ENCODE assay signal across 1 cellular context in the genomic region with DNA sequence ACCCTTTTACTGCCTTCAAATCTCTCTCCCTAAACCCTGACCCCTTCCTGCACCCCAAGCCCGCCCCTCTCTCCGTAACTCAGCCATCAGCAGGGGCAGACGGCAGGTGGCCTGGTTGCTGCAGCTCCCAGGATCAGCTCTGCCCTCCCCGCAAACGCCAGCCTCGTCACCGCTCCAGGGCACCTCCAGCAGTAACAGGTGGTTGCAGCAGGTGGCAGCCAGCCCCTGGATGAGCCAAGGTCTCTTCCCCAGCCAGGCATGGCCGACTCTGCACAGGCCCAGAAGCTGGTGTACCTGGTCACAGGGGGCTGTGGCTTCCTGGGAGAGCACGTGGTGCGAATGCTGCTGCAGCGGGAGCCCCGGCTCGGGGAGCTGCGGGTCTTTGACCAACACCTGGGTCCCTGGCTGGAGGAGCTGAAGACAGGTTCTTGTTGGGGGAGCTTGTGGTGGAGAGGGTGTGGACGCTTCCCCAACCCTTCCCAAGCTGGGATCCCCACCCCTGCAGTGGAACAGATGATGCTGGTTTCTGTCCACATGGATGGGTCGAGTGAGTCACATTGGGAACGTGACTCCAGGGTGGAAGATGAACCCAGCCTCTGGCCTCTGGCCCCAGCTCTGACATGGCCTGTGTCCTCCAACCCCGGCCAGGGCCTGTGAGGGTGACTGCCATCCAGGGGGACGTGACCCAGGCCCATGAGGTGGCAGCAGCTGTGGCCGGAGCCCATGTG.
TF ChIP-seq lines count a peak whose summit lies in the region.

No MANE protein-coding gene starts in this region.

TF ChIP-seq in K562, 482 proteins besides CTCF, POLR2A, EP300 and RAD21 (continued from another document and continues in another):
- TF ChIP-seq, protein P1, sequence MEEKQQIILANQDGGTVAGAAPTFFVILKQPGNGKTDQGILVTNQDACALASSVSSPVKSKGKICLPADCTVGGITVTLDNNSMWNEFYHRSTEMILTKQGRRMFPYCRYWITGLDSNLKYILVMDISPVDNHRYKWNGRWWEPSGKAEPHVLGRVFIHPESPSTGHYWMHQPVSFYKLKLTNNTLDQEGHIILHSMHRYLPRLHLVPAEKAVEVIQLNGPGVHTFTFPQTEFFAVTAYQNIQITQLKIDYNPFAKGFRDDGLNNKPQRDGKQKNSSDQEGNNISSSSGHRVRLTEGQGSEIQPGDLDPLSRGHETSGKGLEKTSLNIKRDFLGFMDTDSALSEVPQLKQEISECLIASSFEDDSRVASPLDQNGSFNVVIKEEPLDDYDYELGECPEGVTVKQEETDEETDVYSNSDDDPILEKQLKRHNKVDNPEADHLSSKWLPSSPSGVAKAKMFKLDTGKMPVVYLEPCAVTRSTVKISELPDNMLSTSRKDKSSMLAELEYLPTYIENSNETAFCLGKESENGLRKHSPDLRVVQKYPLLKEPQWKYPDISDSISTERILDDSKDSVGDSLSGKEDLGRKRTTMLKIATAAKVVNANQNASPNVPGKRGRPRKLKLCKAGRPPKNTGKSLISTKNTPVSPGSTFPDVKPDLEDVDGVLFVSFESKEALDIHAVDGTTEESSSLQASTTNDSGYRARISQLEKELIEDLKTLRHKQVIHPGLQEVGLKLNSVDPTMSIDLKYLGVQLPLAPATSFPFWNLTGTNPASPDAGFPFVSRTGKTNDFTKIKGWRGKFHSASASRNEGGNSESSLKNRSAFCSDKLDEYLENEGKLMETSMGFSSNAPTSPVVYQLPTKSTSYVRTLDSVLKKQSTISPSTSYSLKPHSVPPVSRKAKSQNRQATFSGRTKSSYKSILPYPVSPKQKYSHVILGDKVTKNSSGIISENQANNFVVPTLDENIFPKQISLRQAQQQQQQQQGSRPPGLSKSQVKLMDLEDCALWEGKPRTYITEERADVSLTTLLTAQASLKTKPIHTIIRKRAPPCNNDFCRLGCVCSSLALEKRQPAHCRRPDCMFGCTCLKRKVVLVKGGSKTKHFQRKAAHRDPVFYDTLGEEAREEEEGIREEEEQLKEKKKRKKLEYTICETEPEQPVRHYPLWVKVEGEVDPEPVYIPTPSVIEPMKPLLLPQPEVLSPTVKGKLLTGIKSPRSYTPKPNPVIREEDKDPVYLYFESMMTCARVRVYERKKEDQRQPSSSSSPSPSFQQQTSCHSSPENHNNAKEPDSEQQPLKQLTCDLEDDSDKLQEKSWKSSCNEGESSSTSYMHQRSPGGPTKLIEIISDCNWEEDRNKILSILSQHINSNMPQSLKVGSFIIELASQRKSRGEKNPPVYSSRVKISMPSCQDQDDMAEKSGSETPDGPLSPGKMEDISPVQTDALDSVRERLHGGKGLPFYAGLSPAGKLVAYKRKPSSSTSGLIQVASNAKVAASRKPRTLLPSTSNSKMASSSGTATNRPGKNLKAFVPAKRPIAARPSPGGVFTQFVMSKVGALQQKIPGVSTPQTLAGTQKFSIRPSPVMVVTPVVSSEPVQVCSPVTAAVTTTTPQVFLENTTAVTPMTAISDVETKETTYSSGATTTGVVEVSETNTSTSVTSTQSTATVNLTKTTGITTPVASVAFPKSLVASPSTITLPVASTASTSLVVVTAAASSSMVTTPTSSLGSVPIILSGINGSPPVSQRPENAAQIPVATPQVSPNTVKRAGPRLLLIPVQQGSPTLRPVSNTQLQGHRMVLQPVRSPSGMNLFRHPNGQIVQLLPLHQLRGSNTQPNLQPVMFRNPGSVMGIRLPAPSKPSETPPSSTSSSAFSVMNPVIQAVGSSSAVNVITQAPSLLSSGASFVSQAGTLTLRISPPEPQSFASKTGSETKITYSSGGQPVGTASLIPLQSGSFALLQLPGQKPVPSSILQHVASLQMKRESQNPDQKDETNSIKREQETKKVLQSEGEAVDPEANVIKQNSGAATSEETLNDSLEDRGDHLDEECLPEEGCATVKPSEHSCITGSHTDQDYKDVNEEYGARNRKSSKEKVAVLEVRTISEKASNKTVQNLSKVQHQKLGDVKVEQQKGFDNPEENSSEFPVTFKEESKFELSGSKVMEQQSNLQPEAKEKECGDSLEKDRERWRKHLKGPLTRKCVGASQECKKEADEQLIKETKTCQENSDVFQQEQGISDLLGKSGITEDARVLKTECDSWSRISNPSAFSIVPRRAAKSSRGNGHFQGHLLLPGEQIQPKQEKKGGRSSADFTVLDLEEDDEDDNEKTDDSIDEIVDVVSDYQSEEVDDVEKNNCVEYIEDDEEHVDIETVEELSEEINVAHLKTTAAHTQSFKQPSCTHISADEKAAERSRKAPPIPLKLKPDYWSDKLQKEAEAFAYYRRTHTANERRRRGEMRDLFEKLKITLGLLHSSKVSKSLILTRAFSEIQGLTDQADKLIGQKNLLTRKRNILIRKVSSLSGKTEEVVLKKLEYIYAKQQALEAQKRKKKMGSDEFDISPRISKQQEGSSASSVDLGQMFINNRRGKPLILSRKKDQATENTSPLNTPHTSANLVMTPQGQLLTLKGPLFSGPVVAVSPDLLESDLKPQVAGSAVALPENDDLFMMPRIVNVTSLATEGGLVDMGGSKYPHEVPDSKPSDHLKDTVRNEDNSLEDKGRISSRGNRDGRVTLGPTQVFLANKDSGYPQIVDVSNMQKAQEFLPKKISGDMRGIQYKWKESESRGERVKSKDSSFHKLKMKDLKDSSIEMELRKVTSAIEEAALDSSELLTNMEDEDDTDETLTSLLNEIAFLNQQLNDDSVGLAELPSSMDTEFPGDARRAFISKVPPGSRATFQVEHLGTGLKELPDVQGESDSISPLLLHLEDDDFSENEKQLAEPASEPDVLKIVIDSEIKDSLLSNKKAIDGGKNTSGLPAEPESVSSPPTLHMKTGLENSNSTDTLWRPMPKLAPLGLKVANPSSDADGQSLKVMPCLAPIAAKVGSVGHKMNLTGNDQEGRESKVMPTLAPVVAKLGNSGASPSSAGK (IDR thresholded peaks at IDR 0.05): peak; percentile 69
- TF ChIP-seq SIN3A (IDR thresholded peaks at IDR 0.05; ENCODE audit: borderline replicate concordance in 2 of 2, control insufficient read depth in 1 of 2, low read depth in 2 of 2, low read length in 2 of 2): no peak
- no peak for TF ChIP-seq NR2C2 (CRISPR knock-in tag; IDR thresholded peaks at IDR 0.05)
- no peak for TF ChIP-seq NR2C2 (tag; IDR thresholded peaks at IDR 0.05)
- TF ChIP-seq ZNF133 (CRISPR knock-in tag; IDR thresholded peaks at IDR 0.05): no peak
- no peak for TF ChIP-seq MEIS2 (IDR thresholded peaks at IDR 0.05; ENCODE audit: partially characterized antibody)
- TF ChIP-seq YY1 (IDR thresholded peaks at IDR 0.05; ENCODE audit: borderline replicate concordance in 1 of 3, control insufficient read depth in 1 of 3, extremely low read depth in 1 of 3, insufficient read depth in 3 of 3, insufficient read length in 1 of 3, insufficient replicate concordance in 2 of 3, low read depth in 1 of 3, low read length in 2 of 3): peak in 2 of 3 experiments; percentile 27 to 78
- no peak for TF ChIP-seq ZBED1 (IDR thresholded peaks at IDR 0.05)
- no peak for TF ChIP-seq CBFA2T3 (IDR thresholded peaks at IDR 0.05)
- no peak for TF ChIP-seq ZNF785 (CRISPR knock-in tag; IDR thresholded peaks at IDR 0.05)
- TF ChIP-seq JUND (IDR thresholded peaks at IDR 0.05; ENCODE audit: borderline replicate concordance, low read depth, low read length): peak; percentile 7; the same call in 1 of the 2 replicates
- no peak for TF ChIP-seq JUND (tag; IDR thresholded peaks at IDR 0.05; ENCODE audit: borderline replicate concordance, low read depth, low read length)
- no peak for TF ChIP-seq RBM15 (IDR thresholded peaks at IDR 0.05; ENCODE audit: insufficient read depth, low read length)
- TF ChIP-seq HMGN3 (IDR thresholded peaks at IDR 0.05; ENCODE audit: borderline replicate concordance, extremely low read depth, insufficient read length, low read depth, low read length): no peak
- TF ChIP-seq ZNF696 (CRISPR knock-in tag; conservative IDR thresholded peaks at IDR 0.05): no peak
- TF ChIP-seq, protein P2, sequence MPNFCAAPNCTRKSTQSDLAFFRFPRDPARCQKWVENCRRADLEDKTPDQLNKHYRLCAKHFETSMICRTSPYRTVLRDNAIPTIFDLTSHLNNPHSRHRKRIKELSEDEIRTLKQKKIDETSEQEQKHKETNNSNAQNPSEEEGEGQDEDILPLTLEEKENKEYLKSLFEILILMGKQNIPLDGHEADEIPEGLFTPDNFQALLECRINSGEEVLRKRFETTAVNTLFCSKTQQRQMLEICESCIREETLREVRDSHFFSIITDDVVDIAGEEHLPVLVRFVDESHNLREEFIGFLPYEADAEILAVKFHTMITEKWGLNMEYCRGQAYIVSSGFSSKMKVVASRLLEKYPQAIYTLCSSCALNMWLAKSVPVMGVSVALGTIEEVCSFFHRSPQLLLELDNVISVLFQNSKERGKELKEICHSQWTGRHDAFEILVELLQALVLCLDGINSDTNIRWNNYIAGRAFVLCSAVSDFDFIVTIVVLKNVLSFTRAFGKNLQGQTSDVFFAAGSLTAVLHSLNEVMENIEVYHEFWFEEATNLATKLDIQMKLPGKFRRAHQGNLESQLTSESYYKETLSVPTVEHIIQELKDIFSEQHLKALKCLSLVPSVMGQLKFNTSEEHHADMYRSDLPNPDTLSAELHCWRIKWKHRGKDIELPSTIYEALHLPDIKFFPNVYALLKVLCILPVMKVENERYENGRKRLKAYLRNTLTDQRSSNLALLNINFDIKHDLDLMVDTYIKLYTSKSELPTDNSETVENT (CRISPR knock-in tag; IDR thresholded peaks at IDR 0.05): no peak
- TF ChIP-seq POLR2AphosphoS2 (IDR thresholded peaks at IDR 0.05; ENCODE audit: low read length): no peak
- TF ChIP-seq LCOR (CRISPR knock-in tag; IDR thresholded peaks at IDR 0.05): no peak; the same call in 1 of the 2 replicates
- TF ChIP-seq TRIM28 (IDR thresholded peaks at IDR 0.05): no peak
- TF ChIP-seq, protein P3, sequence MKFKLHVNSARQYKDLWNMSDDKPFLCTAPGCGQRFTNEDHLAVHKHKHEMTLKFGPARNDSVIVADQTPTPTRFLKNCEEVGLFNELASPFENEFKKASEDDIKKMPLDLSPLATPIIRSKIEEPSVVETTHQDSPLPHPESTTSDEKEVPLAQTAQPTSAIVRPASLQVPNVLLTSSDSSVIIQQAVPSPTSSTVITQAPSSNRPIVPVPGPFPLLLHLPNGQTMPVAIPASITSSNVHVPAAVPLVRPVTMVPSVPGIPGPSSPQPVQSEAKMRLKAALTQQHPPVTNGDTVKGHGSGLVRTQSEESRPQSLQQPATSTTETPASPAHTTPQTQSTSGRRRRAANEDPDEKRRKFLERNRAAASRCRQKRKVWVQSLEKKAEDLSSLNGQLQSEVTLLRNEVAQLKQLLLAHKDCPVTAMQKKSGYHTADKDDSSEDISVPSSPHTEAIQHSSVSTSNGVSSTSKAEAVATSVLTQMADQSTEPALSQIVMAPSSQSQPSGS (CRISPR knock-in tag; IDR thresholded peaks at IDR 0.05): no peak
- no peak for TF ChIP-seq ZSCAN29 (IDR thresholded peaks at IDR 0.05)
- peak; percentile 70 for TF ChIP-seq POLR2G (IDR thresholded peaks at IDR 0.05; ENCODE audit: low read depth, low read length)
- TF ChIP-seq TEAD4 (IDR thresholded peaks at IDR 0.05; ENCODE audit: low read length): no peak
- no peak for TF ChIP-seq TEAD4 (CRISPR knock-in tag; IDR thresholded peaks at IDR 0.05; ENCODE audit: borderline replicate concordance)
- TF ChIP-seq ZNF589 (CRISPR knock-in tag; IDR thresholded peaks at IDR 0.05; ENCODE audit: low read depth): no peak; the same call in 1 of the 2 replicates
- TF ChIP-seq, protein P4, sequence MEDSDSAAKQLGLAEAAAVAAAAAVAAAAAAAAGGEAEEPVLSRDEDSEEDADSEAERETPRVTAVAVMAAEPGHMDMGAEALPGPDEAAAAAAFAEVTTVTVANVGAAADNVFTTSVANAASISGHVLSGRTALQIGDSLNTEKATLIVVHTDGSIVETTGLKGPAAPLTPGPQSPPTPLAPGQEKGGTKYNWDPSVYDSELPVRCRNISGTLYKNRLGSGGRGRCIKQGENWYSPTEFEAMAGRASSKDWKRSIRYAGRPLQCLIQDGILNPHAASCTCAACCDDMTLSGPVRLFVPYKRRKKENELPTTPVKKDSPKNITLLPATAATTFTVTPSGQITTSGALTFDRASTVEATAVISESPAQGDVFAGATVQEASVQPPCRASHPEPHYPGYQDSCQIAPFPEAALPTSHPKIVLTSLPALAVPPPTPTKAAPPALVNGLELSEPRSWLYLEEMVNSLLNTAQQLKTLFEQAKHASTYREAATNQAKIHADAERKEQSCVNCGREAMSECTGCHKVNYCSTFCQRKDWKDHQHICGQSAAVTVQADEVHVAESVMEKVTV (CRISPR knock-in tag; IDR thresholded peaks at IDR 0.05): peak; percentile 70
- TF ChIP-seq OTX1 (CRISPR knock-in tag; IDR thresholded peaks at IDR 0.05): 0 out of 2 replicates have a peak, but pooled peaks have one; percentile 41
- no peak for TF ChIP-seq ETV1 (tag; conservative IDR thresholded peaks at IDR 0.05; ENCODE audit: low read depth)
- TF ChIP-seq, protein P5, sequence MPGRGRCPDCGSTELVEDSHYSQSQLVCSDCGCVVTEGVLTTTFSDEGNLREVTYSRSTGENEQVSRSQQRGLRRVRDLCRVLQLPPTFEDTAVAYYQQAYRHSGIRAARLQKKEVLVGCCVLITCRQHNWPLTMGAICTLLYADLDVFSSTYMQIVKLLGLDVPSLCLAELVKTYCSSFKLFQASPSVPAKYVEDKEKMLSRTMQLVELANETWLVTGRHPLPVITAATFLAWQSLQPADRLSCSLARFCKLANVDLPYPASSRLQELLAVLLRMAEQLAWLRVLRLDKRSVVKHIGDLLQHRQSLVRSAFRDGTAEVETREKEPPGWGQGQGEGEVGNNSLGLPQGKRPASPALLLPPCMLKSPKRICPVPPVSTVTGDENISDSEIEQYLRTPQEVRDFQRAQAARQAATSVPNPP (IDR thresholded peaks at IDR 0.05; ENCODE audit: borderline replicate concordance, insufficient read depth, insufficient read length): no peak
- TF ChIP-seq, protein P6, sequence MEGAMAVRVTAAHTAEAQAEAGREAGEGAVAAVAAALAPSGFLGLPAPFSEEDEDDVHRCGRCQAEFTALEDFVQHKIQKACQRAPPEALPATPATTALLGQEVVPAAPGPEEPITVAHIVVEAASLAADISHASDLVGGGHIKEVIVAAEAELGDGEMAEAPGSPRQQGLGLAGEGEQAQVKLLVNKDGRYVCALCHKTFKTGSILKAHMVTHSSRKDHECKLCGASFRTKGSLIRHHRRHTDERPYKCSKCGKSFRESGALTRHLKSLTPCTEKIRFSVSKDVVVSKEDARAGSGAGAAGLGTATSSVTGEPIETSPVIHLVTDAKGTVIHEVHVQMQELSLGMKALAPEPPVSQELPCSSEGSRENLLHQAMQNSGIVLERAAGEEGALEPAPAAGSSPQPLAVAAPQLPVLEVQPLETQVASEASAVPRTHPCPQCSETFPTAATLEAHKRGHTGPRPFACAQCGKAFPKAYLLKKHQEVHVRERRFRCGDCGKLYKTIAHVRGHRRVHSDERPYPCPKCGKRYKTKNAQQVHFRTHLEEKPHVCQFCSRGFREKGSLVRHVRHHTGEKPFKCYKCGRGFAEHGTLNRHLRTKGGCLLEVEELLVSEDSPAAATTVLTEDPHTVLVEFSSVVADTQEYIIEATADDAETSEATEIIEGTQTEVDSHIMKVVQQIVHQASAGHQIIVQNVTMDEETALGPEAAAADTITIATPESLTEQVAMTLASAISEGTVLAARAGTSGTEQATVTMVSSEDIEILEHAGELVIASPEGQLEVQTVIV (CRISPR knock-in tag; IDR thresholded peaks at IDR 0.05; ENCODE audit: borderline replicate concordance): no peak
- TF ChIP-seq ILF3 (IDR thresholded peaks at IDR 0.05; ENCODE audit: borderline replicate concordance): no peak
- peak; percentile 29 for TF ChIP-seq CHD1 (IDR thresholded peaks at IDR 0.05; ENCODE audit: low read length)
- TF ChIP-seq XRCC3 (IDR thresholded peaks at IDR 0.05): no peak
- TF ChIP-seq, protein P7, sequence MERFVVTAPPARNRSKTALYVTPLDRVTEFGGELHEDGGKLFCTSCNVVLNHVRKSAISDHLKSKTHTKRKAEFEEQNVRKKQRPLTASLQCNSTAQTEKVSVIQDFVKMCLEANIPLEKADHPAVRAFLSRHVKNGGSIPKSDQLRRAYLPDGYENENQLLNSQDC (CRISPR knock-in tag; IDR thresholded peaks at IDR 0.05): no peak
- 0 out of 2 replicates have a peak, but pooled peaks have one; percentile 2 for TF ChIP-seq NFIC (IDR thresholded peaks at IDR 0.05)
- TF ChIP-seq PCBP1 (IDR thresholded peaks at IDR 0.05; ENCODE audit: low read depth, low read length, poor library complexity, severe bottlenecking): no peak
- TF ChIP-seq SREBF2 (CRISPR knock-in tag; IDR thresholded peaks at IDR 0.05): no peak
- no peak for TF ChIP-seq ZNF263 (CRISPR knock-in tag; IDR thresholded peaks at IDR 0.05; ENCODE audit: borderline replicate concordance)
